ENCODE assay signal across 1 cellular context in the genomic region with DNA sequence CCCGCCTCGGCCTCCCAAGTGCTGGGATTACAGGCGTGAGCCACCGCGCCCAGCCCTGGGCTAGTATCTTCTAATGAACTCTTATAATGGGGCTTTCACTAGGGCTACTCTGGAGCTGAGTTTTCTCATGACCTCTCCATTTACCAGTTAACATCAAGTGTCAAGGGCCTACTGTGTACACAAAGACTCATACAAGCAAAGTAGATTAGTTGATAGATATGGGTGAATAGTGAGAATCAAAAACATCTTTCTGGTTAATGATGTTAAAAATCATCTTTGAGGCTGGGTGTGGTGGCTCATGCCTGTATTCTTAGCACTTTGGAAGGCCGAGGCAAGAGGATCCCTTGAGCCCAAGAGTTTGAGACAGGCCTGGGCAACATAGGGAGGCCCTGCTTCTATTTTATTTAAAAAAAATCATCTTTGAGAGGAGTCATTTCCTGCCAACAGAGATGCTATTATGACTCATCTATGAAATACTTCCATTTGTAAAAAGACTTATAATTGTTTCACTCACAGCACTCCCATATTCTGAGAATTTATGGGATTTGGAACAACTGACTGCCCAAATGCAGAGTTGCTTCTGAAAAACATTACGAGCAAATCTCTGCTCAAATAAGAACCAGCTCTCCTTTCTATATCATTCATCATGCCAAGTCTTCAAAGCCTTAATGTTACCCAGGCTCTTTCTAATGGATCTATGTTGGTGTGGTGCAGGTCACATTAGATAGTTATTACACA.
TF ChIP-seq lines count a peak whose summit lies in the region.

No MANE protein-coding gene starts in this region.

TF ChIP-seq in WTC11, 78 proteins besides CTCF, POLR2A, EP300 and RAD21 (continued from another document):
- TF ChIP-seq OVOL2 (CRISPR knock-in tag; IDR thresholded peaks at IDR 0.05; ENCODE audit: borderline replicate concordance) = no peak
- TF ChIP-seq ESRRA (CRISPR knock-in tag; IDR thresholded peaks at IDR 0.05; ENCODE audit: borderline replicate concordance) = no peak
- no peak for TF ChIP-seq ZNF396 (CRISPR knock-in tag; IDR thresholded peaks at IDR 0.05; ENCODE audit: borderline replicate concordance)
- no peak for TF ChIP-seq ZNF219 (CRISPR knock-in tag; IDR thresholded peaks at IDR 0.05; ENCODE audit: borderline replicate concordance)
- no peak for TF ChIP-seq SOX15 (CRISPR knock-in tag; IDR thresholded peaks at IDR 0.05)
- TF ChIP-seq TP53 (CRISPR knock-in tag; IDR thresholded peaks at IDR 0.05) = no peak
- no peak for TF ChIP-seq PREB (CRISPR knock-in tag; IDR thresholded peaks at IDR 0.05; ENCODE audit: borderline replicate concordance)
- TF ChIP-seq TEAD4 (CRISPR knock-in tag; IDR thresholded peaks at IDR 0.05) = no peak
- no peak for TF ChIP-seq TCF7 (CRISPR knock-in tag; IDR thresholded peaks at IDR 0.05; ENCODE audit: low read depth)
